ENCODE assay signal across 11 cellular contexts in genomic region chr15:85723960-85724945, GRCh38.
DNase-seq lines count a peak whose midpoint lies in the region; ATAC-seq and TF ChIP-seq lines count a peak whose summit lies in the region.
"Had no signal": no experiment of that assay in that cellular context is flagged by ENCODE, and none has a peak within 500 bp of the region (broad histone marks: within the 10 kb centered on the region; RNA-seq: fewer than 3 reads in every experiment).

No MANE protein-coding gene starts in this region.

- DNase-seq in activated naive CD8-positive, alpha-beta T cell treated with anti-CD3 and anti-CD28 coated beads for 36 hours, result no peak
- DNase-seq in left colon (no peak), NCI-H82 treated with DMSO at 0.1 percent for 48 hours (lab: John Stamatoyannopoulos, UW; ENCODE audit: unreplicated experiment) (no peak), GOT3 (lab: John Stamatoyannopoulos, UW) (no peak), Kasumi-1 (lab: John Stamatoyannopoulos, UW) (no peak), NCI-H345 treated with DMSO at 0.1 percent for 48 hours (lab: John Stamatoyannopoulos, UW; ENCODE audit: unreplicated experiment) (no peak)
- DNase-seq in stimulated activated naive B cell treated with anti-CD40 and anti-IgM and Interleukin-4, amounts not matched to agents 10 μg/mL and 1 μg/mL and 100 μg/mL, for 72 hours, result no peak
- DNase-seq: amniotic stem cell, DMS53, foreskin keratinocyte had no signal

- H3K27ac ChIP-seq in HEK293 (ENCODE audit: extremely low read depth, low read depth, low read length), result no peak overlapping the region
- H3K27ac ChIP-seq: foreskin keratinocyte had no signal

- CTCF ChIA-PET in HEK293 (lab: Yijun Ruan, JAX), result interaction anchor here (0.6 to 4.7 kb wide), 6 partner anchors 8 to 428 kb away, joined by 3 to 27 read pairs (median 4); no protein-coding TSS in a partner anchor

- no peaks in the 10 kb centered on the region for H3K27me3 Mint-ChIP-seq in activated naive CD8-positive, alpha-beta T cell treated with anti-CD3 and anti-CD28 coated beads for 36 hours
- no peaks in the 10 kb centered on the region for H3K27me3 Mint-ChIP-seq in stimulated activated naive B cell treated with anti-CD40 and anti-IgM and Interleukin-4, amounts not matched to agents 10 μg/mL and 1 μg/mL and 100 μg/mL, for 72 hours

- no peak for TF ChIP-seq CTCF in HEK293 (tag by site-specific recombination; IDR thresholded peaks at IDR 0.05)

- H3K9me3 Mint-ChIP-seq in activated naive CD8-positive, alpha-beta T cell treated with anti-CD3 and anti-CD28 coated beads for 36 hours, result no peaks in the 10 kb centered on the region
- no peaks in the 10 kb centered on the region for H3K9me3 Mint-ChIP-seq in stimulated activated naive B cell treated with anti-CD40 and anti-IgM and Interleukin-4, amounts not matched to agents 10 μg/mL and 1 μg/mL and 100 μg/mL, for 72 hours

- no peaks in the 10 kb centered on the region for H3K9me3 ChIP-seq in HEK293 (ENCODE audit: control insufficient read depth, insufficient read depth, low read depth, low read length)

- peaks cover 23% of the 10 kb centered on the region for H3K4me1 Mint-ChIP-seq in activated naive CD8-positive, alpha-beta T cell treated with anti-CD3 and anti-CD28 coated beads for 36 hours
- H3K4me1 Mint-ChIP-seq in stimulated activated naive B cell treated with anti-CD40 and anti-IgM and Interleukin-4, amounts not matched to agents 10 μg/mL and 1 μg/mL and 100 μg/mL, for 72 hours, result peaks cover 6 to 17% of the 10 kb centered on the region in 2 donors

- peak overlapping the region; percentile 36 for H3K4me3 Mint-ChIP-seq in activated naive CD8-positive, alpha-beta T cell treated with anti-CD3 and anti-CD28 coated beads for 36 hours
- no peak overlapping the region for H3K4me3 Mint-ChIP-seq in stimulated activated naive B cell treated with anti-CD40 and anti-IgM and Interleukin-4, amounts not matched to agents 10 μg/mL and 1 μg/mL and 100 μg/mL, for 72 hours

- POLR2A ChIA-PET in HEK293 (lab: Yijun Ruan, JAX), result no interaction called here

- H3K36me3 Mint-ChIP-seq in activated naive CD8-positive, alpha-beta T cell treated with anti-CD3 and anti-CD28 coated beads for 36 hours, result peaks cover 23% of the 10 kb centered on the region
- peaks cover 27 to 49% of the 10 kb centered on the region in 2 donors for H3K36me3 Mint-ChIP-seq in stimulated activated naive B cell treated with anti-CD40 and anti-IgM and Interleukin-4, amounts not matched to agents 10 μg/mL and 1 μg/mL and 100 μg/mL, for 72 hours

- H3K4me1 ChIP-seq in HEK293 (ENCODE audit: control insufficient read depth, insufficient read depth, low read length), result no peaks in the 10 kb centered on the region
- H3K4me1 ChIP-seq: foreskin keratinocyte had no signal

- peak; percentile 86 for ATAC-seq in left colon
- no peak for ATAC-seq in stimulated activated naive B cell treated with anti-CD40 and anti-IgM and Interleukin-4, amounts not matched to agents 10 μg/mL and 1 μg/mL and 100 μg/mL, for 72 hours (replicated peaks)
- ATAC-seq: foreskin keratinocyte had no signal

- H3K27ac Mint-ChIP-seq in activated naive CD8-positive, alpha-beta T cell treated with anti-CD3 and anti-CD28 coated beads for 36 hours, result peak overlapping the region; percentile 92
- peak overlapping the region; percentile 74 for H3K27ac Mint-ChIP-seq in stimulated activated naive B cell treated with anti-CD40 and anti-IgM and Interleukin-4, amounts not matched to agents 10 μg/mL and 1 μg/mL and 100 μg/mL, for 72 hours

- peaks cover 25 to 86% of the 10 kb centered on the region in 2 experiments for H3K36me3 ChIP-seq in HEK293 (ENCODE audit: control insufficient read depth in 2 of 2, insufficient read depth in 1 of 2, low read length in 2 of 2)

- intact Hi-C loops in left colon (cut with DNase I, micrococcal nuclease), result loop anchor here in 1 of 2 donors (10.0 kb wide), 1 partner anchor 239 kb away; no protein-coding TSS in a partner anchor

- H3K4me3 ChIP-seq in HEK293 (ENCODE audit: low read depth, low read length), result no peak overlapping the region

TF ChIP-seq in HEK293, 187 proteins besides CTCF, POLR2A, EP300 and RAD21:
- TF ChIP-seq PRDM1 (tag by site-specific recombination; IDR thresholded peaks at IDR 0.05) (peak; percentile 86), ZIC2 (tag by site-specific recombination; IDR thresholded peaks at IDR 0.05) (no peak)
